26 cellular contexts compared by ENCODE assay signal in the genomic region with DNA sequence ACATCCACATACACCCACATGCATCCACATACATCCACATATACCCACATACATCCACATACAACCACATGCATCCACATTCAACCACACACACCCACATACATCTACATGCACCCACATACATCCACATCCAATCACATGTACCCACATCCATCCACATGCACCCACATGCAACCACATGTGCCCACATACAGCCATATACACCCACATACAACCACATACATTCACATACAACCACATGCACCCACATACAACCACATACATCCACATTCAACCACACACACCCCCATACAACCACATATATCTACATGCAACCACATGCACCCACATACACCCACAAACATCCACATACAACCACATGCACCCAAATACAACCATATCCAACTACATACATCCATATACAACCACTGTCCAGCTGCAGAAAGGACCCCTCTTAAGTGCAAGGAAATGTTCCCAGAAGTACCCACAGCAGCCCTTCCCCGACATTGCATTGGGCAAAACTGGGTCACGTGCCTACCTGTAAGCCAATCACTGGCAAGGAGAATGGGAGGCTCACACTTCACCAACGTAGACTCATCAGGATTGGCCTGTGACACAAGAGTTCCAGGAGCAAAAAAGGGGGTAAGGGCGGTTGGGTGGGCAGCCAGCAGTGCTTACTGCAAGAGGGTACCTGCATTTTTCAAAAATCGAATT. TPM values are rescaled to one million over a fixed set of nuclear protein-coding genes. Genes with fewer than 3 reads are reported as not detected.
"Had no signal": no experiment of that assay in that cellular context is flagged by ENCODE, and none has a peak within 500 bp of the region (broad histone marks: within the 10 kb centered on the region; RNA-seq: fewer than 3 reads in every experiment).

No MANE protein-coding gene starts in this region.

- H3K9me3 Mint-ChIP-seq: natural killer cell had no signal

- ATAC-seq: effector memory CD8-positive, alpha-beta T cell; gastrocnemius medialis; left ventricle myocardium superior; natural killer cell; sciatic nerve; stimulated activated memory B cell treated with anti-CD40 and anti-IgM and Interleukin-4, amounts not matched to agents 10 μg/mL and 1 μg/mL and 100 μg/mL, for 72 hours; stimulated activated naive CD8-positive, alpha-beta T cell treated with anti-CD3 and anti-CD28 coated beads, Interleukin-15, Interleukin-2, amounts not matched to agents 100 U/mL and 50 U/mL, for 24 hours had no signal

- H3K4me2 ChIP-seq: smooth muscle cell had no signal

- H2AFZ ChIP-seq: parathyroid adenoma had no signal

- H3K4me3 Mint-ChIP-seq: effector memory CD8-positive, alpha-beta T cell; memory B cell; natural killer cell; stimulated activated memory B cell treated with anti-CD40 and anti-IgM and Interleukin-4, amounts not matched to agents 10 μg/mL and 1 μg/mL and 100 μg/mL, for 72 hours had no signal

- H3K79me2 ChIP-seq: parathyroid adenoma had no signal

- H3K9me3 ChIP-seq: gastrocnemius medialis, lower lobe of right lung, testis, tibial artery, upper lobe of left lung, uterus had no signal

- DNase-seq: cortex of kidney; effector memory CD8-positive, alpha-beta T cell; gastrocnemius medialis; head of caudate nucleus; left ventricle myocardium superior; lower lobe of right lung; natural killer cell; stimulated activated CD4-positive, alpha-beta T cell treated with anti-CD3 and anti-CD28 coated beads, Interleukin-2, amount 100 ng/mL, for 24 hours; stimulated activated CD4-positive, alpha-beta T cell treated with anti-CD3 and anti-CD28 coated beads, Interleukin-4, amount 100 ng/mL, for 4 hours; stimulated activated naive CD8-positive, alpha-beta T cell treated with anti-CD3 and anti-CD28 coated beads, Interleukin-15, Interleukin-2, amounts not matched to agents 100 U/mL and 50 U/mL, for 24 hours; substantia nigra; testis; tibial artery; upper lobe of left lung; uterus had no signal

- H3K27me3 ChIP-seq: testis, upper lobe of left lung, uterus had no signal

- FAIRE-seq: endometrium, keratinocyte had no signal

- H3K4me1 Mint-ChIP-seq: memory B cell; natural killer cell; stimulated activated memory B cell treated with anti-CD40 and anti-IgM and Interleukin-4, amounts not matched to agents 10 μg/mL and 1 μg/mL and 100 μg/mL, for 72 hours had no signal

- H3K4me3 ChIP-seq: gastrocnemius medialis, lower lobe of right lung, smooth muscle cell, testis, tibial artery, upper lobe of left lung, uterus had no signal

- H3K27ac Mint-ChIP-seq: effector memory CD8-positive, alpha-beta T cell; memory B cell; natural killer cell; progenitor cell of endocrine pancreas; stimulated activated memory B cell treated with anti-CD40 and anti-IgM and Interleukin-4, amounts not matched to agents 10 μg/mL and 1 μg/mL and 100 μg/mL, for 72 hours had no signal

- H3K9ac ChIP-seq: parathyroid adenoma had no signal

- H3K4me1 ChIP-seq: gastrocnemius medialis, lower lobe of right lung, parathyroid adenoma, testis, tibial artery, upper lobe of left lung, uterus had no signal

- H3K27ac ChIP-seq: gastrocnemius medialis, lower lobe of right lung, parathyroid adenoma, testis, tibial artery, upper lobe of left lung, uterus had no signal

- H3K36me3 ChIP-seq: gastrocnemius medialis, lower lobe of right lung, tibial artery, upper lobe of left lung, uterus had no signal

- H3K36me3 Mint-ChIP-seq: memory B cell; natural killer cell; stimulated activated memory B cell treated with anti-CD40 and anti-IgM and Interleukin-4, amounts not matched to agents 10 μg/mL and 1 μg/mL and 100 μg/mL, for 72 hours had no signal

RNA-seq across cellular contexts. Expression of gene CALB2, which starts 18.1 kb away (rescaled TPM):
- total RNA-seq: dermis microvascular lymphatic vessel endothelial cell, glomerular endothelial cell, mononuclear cell, natural killer cell had no signal
